14 cellular contexts compared by ENCODE assay signal in the genomic region with DNA sequence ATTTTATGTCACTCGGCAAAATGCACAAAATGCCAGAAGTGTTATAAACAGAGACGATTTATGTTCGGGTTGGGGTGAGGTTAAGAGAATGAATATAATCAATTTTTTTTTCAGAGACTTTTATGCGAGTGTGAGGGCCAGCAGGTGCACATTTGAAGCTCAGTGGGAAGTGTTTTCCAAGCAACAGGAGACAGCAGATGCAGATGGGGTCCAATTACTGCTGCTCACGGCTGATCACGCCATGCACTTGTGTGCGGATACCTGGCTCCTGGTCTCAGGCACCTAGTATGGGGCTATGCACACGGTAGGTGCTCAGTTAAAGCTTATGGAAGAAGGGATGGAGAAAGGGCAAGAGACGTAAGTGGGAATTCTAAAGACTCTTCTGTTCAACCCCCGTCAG.
"Had no signal": no experiment of that assay in that cellular context is flagged by ENCODE, and none has a peak within 500 bp of the region (broad histone marks: within the 10 kb centered on the region; RNA-seq: fewer than 3 reads in every experiment).

No MANE protein-coding gene starts in this region.

- H3K27me3 ChIP-seq: adrenal gland, testis had no signal

- H3K4me3 ChIP-seq: adrenal gland, colonic mucosa, gastroesophageal sphincter, testis, upper lobe of right lung had no signal

- FAIRE-seq: keratinocyte had no signal

- H3K27ac ChIP-seq: adrenal gland, colonic mucosa, gastroesophageal sphincter, testis, upper lobe of right lung had no signal

- H3K4me1 ChIP-seq: adrenal gland, colonic mucosa had no signal

- DNase-seq: activated CD4-positive, alpha-beta T cell treated with anti-CD3 and anti-CD28 coated beads, Interleukin-2, amount 50 U/mL, for 4 hours; activated naive CD4-positive, alpha-beta T cell treated with anti-CD3 and anti-CD28 coated beads, Interleukin-2, amount 50 U/mL, for 16 hours; activated T-cell treated with anti-CD3 and anti-CD28 coated beads, Interleukin-2, amount 50 U/mL, for 1 hour; adrenal gland; colonic mucosa; effector CD4-positive, alpha-beta T cell; left ventricle myocardium superior; mesenchymal stem cell; stimulated activated CD4-positive, alpha-beta T cell treated with anti-CD3 and anti-CD28 coated beads, Interleukin-2, amount 100 ng/mL, for 48 hours; testis; upper lobe of right lung had no signal

- H3K9me3 ChIP-seq: adrenal gland, colonic mucosa, gastroesophageal sphincter, testis, upper lobe of right lung had no signal

- ATAC-seq: activated CD4-positive, CD25-positive, alpha-beta regulatory T cell treated with anti-CD3 and anti-CD28 coated beads, Interleukin-2, amount 50 U/mL, for 24 hours; gastroesophageal sphincter; left ventricle myocardium superior; upper lobe of right lung had no signal

- H3K36me3 ChIP-seq: adrenal gland, colonic mucosa, gastroesophageal sphincter, upper lobe of right lung had no signal
